In the genomic region with DNA sequence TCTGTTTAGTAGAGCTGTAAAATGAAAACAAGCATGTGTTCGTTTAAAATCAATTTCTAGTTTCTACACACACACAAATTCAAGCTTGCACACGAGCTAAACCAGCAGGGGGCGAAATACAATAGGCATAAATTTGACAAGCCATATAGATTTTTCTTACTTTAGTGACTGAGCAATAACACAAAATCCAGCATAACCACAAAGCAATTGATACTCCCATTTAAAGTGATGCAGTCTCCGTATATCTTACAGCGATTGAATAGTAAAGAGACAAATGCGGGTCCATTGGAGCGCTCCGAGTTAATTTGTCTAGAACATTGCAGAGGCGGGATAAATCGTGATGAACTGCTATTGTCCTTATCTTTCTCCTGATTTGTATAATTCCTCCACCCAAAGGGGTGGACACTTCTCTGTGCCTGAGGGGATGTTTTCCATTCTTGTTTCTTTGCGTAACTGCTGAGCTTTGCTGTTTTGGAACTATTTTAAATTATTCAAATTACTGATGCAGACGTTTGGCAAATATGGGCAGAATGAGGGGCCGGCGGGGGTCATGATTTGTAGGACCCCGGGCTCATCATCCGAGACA, we compare ENCODE assay signal across 1 cellular context.
A peak's percentile ranks its signal among the peaks of the same experiment; 100 is the strongest.
TF ChIP-seq lines count a peak whose summit lies in the region.

No MANE protein-coding gene starts in this region.

TF ChIP-seq in HEK293, 187 proteins besides CTCF, POLR2A, EP300 and RAD21 (continued from another document):
- TF ChIP-seq, protein P1, sequence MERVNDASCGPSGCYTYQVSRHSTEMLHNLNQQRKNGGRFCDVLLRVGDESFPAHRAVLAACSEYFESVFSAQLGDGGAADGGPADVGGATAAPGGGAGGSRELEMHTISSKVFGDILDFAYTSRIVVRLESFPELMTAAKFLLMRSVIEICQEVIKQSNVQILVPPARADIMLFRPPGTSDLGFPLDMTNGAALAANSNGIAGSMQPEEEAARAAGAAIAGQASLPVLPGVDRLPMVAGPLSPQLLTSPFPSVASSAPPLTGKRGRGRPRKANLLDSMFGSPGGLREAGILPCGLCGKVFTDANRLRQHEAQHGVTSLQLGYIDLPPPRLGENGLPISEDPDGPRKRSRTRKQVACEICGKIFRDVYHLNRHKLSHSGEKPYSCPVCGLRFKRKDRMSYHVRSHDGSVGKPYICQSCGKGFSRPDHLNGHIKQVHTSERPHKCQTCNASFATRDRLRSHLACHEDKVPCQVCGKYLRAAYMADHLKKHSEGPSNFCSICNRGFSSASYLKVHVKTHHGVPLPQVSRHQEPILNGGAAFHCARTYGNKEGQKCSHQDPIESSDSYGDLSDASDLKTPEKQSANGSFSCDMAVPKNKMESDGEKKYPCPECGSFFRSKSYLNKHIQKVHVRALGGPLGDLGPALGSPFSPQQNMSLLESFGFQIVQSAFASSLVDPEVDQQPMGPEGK (tag by site-specific recombination; IDR thresholded peaks at IDR 0.05): 0 out of 2 replicates have a peak, but pooled peaks have one; percentile 17
- TF ChIP-seq, protein P2, sequence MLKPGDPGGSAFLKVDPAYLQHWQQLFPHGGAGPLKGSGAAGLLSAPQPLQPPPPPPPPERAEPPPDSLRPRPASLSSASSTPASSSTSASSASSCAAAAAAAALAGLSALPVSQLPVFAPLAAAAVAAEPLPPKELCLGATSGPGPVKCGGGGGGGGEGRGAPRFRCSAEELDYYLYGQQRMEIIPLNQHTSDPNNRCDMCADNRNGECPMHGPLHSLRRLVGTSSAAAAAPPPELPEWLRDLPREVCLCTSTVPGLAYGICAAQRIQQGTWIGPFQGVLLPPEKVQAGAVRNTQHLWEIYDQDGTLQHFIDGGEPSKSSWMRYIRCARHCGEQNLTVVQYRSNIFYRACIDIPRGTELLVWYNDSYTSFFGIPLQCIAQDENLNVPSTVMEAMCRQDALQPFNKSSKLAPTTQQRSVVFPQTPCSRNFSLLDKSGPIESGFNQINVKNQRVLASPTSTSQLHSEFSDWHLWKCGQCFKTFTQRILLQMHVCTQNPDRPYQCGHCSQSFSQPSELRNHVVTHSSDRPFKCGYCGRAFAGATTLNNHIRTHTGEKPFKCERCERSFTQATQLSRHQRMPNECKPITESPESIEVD (tag by site-specific recombination; IDR thresholded peaks at IDR 0.05): peak; percentile 94
- TF ChIP-seq ZNF561 (tag by site-specific recombination; IDR thresholded peaks at IDR 0.05; ENCODE audit: borderline replicate concordance) (no peak), ZFHX2 (tag by site-specific recombination; conservative IDR thresholded peaks at IDR 0.05) (no peak), ZNF600 (tag by site-specific recombination; IDR thresholded peaks at IDR 0.05) (peak; percentile 65; the same call in 1 of the 2 replicates), BCL11A (tag by site-specific recombination; IDR thresholded peaks at IDR 0.05; ENCODE audit: low read depth) (no peak), ZNF335 (tag by site-specific recombination; conservative IDR thresholded peaks at IDR 0.05) (peak; percentile 92), ZNF777 (tag by site-specific recombination; IDR thresholded peaks at IDR 0.05; ENCODE audit: borderline replicate concordance) (no peak), ZNF501 (tag by site-specific recombination; IDR thresholded peaks at IDR 0.05) (no peak), ZBTB20 (tag by site-specific recombination; IDR thresholded peaks at IDR 0.05) (no peak), KLF1 (tag by site-specific recombination; IDR thresholded peaks at IDR 0.05) (peak; percentile 45), ZNF416 (tag by site-specific recombination; IDR thresholded peaks at IDR 0.05) (no peak), ZNF366 (tag by site-specific recombination; conservative IDR thresholded peaks at IDR 0.05) (peak; percentile 30; the same call in 1 of the 2 replicates), ZNF266 (tag by site-specific recombination; IDR thresholded peaks at IDR 0.05; ENCODE audit: low read depth) (no peak), ZNF768 (tag by site-specific recombination; IDR thresholded peaks at IDR 0.05) (no peak), ZNF394 (tag by site-specific recombination; IDR thresholded peaks at IDR 0.05; ENCODE audit: borderline replicate concordance) (peak; percentile 54), ZNF626 (tag by site-specific recombination; IDR thresholded peaks at IDR 0.05) (no peak), SP3 (tag by site-specific recombination; IDR thresholded peaks at IDR 0.05) (peak; percentile 30; the same call in 1 of the 2 replicates), ZNF585B (tag by site-specific recombination; IDR thresholded peaks at IDR 0.05) (no peak), ZBTB17 (tag by site-specific recombination; IDR thresholded peaks at IDR 0.05) (peak; percentile 67)
- TF ChIP-seq, protein P3, sequence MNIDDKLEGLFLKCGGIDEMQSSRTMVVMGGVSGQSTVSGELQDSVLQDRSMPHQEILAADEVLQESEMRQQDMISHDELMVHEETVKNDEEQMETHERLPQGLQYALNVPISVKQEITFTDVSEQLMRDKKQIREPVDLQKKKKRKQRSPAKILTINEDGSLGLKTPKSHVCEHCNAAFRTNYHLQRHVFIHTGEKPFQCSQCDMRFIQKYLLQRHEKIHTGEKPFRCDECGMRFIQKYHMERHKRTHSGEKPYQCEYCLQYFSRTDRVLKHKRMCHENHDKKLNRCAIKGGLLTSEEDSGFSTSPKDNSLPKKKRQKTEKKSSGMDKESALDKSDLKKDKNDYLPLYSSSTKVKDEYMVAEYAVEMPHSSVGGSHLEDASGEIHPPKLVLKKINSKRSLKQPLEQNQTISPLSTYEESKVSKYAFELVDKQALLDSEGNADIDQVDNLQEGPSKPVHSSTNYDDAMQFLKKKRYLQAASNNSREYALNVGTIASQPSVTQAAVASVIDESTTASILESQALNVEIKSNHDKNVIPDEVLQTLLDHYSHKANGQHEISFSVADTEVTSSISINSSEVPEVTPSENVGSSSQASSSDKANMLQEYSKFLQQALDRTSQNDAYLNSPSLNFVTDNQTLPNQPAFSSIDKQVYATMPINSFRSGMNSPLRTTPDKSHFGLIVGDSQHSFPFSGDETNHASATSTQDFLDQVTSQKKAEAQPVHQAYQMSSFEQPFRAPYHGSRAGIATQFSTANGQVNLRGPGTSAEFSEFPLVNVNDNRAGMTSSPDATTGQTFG (tag by site-specific recombination; IDR thresholded peaks at IDR 0.05; ENCODE audit: borderline replicate concordance): no peak
- TF ChIP-seq, protein P4, sequence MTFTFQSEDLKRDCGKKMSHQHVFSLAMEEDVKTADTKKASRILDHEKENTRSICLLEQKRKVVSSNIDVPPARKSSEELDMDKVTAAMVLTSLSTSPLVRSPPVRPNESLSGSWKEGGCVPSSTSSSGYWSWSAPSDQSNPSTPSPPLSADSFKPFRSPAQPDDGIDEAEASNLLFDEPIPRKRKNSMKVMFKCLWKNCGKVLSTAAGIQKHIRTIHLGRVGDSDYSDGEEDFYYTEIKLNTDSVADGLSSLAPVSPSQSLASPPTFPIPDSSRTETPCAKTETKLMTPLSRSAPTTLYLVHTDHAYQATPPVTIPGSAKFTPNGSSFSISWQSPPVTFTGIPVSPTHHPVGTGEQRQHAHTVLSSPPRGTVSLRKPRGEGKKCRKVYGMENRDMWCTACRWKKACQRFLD (tag by site-specific recombination; IDR thresholded peaks at IDR 0.05): no peak
- TF ChIP-seq, protein P5, sequence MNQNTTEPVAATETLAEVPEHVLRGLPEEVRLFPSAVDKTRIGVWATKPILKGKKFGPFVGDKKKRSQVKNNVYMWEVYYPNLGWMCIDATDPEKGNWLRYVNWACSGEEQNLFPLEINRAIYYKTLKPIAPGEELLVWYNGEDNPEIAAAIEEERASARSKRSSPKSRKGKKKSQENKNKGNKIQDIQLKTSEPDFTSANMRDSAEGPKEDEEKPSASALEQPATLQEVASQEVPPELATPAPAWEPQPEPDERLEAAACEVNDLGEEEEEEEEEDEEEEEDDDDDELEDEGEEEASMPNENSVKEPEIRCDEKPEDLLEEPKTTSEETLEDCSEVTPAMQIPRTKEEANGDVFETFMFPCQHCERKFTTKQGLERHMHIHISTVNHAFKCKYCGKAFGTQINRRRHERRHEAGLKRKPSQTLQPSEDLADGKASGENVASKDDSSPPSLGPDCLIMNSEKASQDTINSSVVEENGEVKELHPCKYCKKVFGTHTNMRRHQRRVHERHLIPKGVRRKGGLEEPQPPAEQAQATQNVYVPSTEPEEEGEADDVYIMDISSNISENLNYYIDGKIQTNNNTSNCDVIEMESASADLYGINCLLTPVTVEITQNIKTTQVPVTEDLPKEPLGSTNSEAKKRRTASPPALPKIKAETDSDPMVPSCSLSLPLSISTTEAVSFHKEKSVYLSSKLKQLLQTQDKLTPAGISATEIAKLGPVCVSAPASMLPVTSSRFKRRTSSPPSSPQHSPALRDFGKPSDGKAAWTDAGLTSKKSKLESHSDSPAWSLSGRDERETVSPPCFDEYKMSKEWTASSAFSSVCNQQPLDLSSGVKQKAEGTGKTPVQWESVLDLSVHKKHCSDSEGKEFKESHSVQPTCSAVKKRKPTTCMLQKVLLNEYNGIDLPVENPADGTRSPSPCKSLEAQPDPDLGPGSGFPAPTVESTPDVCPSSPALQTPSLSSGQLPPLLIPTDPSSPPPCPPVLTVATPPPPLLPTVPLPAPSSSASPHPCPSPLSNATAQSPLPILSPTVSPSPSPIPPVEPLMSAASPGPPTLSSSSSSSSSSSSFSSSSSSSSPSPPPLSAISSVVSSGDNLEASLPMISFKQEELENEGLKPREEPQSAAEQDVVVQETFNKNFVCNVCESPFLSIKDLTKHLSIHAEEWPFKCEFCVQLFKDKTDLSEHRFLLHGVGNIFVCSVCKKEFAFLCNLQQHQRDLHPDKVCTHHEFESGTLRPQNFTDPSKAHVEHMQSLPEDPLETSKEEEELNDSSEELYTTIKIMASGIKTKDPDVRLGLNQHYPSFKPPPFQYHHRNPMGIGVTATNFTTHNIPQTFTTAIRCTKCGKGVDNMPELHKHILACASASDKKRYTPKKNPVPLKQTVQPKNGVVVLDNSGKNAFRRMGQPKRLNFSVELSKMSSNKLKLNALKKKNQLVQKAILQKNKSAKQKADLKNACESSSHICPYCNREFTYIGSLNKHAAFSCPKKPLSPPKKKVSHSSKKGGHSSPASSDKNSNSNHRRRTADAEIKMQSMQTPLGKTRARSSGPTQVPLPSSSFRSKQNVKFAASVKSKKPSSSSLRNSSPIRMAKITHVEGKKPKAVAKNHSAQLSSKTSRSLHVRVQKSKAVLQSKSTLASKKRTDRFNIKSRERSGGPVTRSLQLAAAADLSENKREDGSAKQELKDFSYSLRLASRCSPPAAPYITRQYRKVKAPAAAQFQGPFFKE (tag by site-specific recombination; IDR thresholded peaks at IDR 0.05; ENCODE audit: borderline replicate concordance): no peak
- TF ChIP-seq, protein P6, sequence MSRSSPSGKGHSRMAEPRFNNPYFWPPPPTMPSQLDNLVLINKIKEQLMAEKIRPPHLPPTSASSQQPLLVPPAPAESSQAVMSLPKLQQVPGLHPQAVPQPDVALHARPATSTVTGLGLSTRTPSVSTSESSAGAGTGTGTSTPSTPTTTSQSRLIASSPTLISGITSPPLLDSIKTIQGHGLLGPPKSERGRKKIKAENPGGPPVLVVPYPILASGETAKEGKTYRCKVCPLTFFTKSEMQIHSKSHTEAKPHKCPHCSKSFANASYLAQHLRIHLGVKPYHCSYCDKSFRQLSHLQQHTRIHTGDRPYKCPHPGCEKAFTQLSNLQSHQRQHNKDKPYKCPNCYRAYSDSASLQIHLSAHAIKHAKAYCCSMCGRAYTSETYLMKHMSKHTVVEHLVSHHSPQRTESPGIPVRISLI (tag by site-specific recombination; IDR thresholded peaks at IDR 0.05): no peak
